28 cellular contexts compared by ENCODE assay signal in the genomic region with DNA sequence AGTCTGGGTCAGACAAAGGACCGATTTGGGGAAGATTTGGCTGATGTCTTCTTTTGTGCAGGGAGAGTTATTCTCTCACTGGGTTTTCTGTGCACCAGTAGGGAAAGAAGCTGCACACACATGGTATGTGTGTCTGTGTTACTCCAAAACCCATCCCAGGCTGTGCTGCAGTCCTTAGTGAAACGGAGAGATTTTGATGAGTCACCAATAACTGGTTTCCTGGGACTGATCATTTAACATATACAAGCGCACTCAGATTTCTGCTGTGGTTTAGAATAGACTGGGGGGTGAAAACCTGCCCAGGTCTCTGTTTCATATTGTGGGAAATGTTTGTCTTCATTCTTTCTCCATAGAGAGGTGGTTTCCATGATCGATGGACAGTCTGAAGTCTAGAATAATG.
"Had no signal": no experiment of that assay in that cellular context is flagged by ENCODE, and none has a peak within 500 bp of the region (broad histone marks: within the 10 kb centered on the region; RNA-seq: fewer than 3 reads in every experiment).

No MANE protein-coding gene starts in this region.

- H3K27ac ChIP-seq: ascending aorta, brain microvascular endothelial cell, coronary artery, esophagus muscularis mucosa, foreskin keratinocyte, gastrocnemius medialis, heart left ventricle had no signal

- H3K9me3 ChIP-seq: ascending aorta, esophagus muscularis mucosa, gastrocnemius medialis, heart left ventricle had no signal

- H3K4me3 ChIP-seq: ascending aorta, coronary artery, esophagus muscularis mucosa, gastrocnemius medialis, heart left ventricle had no signal

- H3K36me3 ChIP-seq: ascending aorta, brain microvascular endothelial cell, esophagus muscularis mucosa, gastrocnemius medialis, heart left ventricle had no signal

- H3K4me1 ChIP-seq: ascending aorta, esophagus muscularis mucosa, foreskin keratinocyte, gastrocnemius medialis, heart left ventricle had no signal

- ATAC-seq: activated CD4-positive, alpha-beta T cell treated with anti-CD3 and anti-CD28 coated beads for 36 hours; activated CD8-positive, alpha-beta memory T cell treated with anti-CD3 and anti-CD28 coated beads, Interleukin-2, amount 10 ng/mL, durations not matched to agents 7 days and 5 days; activated CD8-positive, alpha-beta T cell treated with anti-CD3 and anti-CD28 coated beads, Interleukin-2, amount 10 ng/mL, durations not matched to agents 7 days and 5 days; activated naive CD4-positive, alpha-beta T cell treated with anti-CD3 and anti-CD28 coated beads, Interleukin-2, amount 50 U/mL, for 72 hours; effector memory CD8-positive, alpha-beta T cell; foreskin keratinocyte; gastrocnemius medialis; heart left ventricle had no signal

- H3K27me3 ChIP-seq: ascending aorta, brain microvascular endothelial cell, esophagus muscularis mucosa, foreskin keratinocyte, gastrocnemius medialis, heart left ventricle had no signal

- DNase-seq: activated CD4-positive, alpha-beta memory T cell treated with anti-CD3 and anti-CD28 coated beads for 36 hours; activated CD4-positive, alpha-beta T cell treated with anti-CD3 and anti-CD28 coated beads for 36 hours; activated CD4-positive, alpha-beta T cell treated with anti-CD3 and anti-CD28 coated beads, Interleukin-2, amount 10 ng/mL, durations not matched to agents 24 days and 14 days; activated CD4-positive, CD25-positive, alpha-beta regulatory T cell; activated CD4-positive, CD25-positive, alpha-beta regulatory T cell treated with anti-CD3 and anti-CD28 coated beads, Interleukin-2, amount 50 U/mL, for 72 hours; activated CD8-positive, alpha-beta memory T cell treated with anti-CD3 and anti-CD28 coated beads, Interleukin-2, amount 10 ng/mL, durations not matched to agents 7 days and 5 days; activated CD8-positive, alpha-beta memory T cell treated with anti-CD3 and anti-CD28 coated beads, Interleukin-2, amount 50 U/mL, for 4 hours; activated CD8-positive, alpha-beta T cell treated with anti-CD3 and anti-CD28 coated beads, Interleukin-2, amount 10 ng/mL, durations not matched to agents 7 days and 5 days; activated gamma-delta T cell; activated naive CD4-positive, alpha-beta T cell; activated naive CD4-positive, alpha-beta T cell treated with anti-CD3 and anti-CD28 coated beads, Interleukin-2, amount 10 ng/mL, durations not matched to agents 7 days and 5 days; activated naive CD8-positive, alpha-beta T cell treated with anti-CD3 and anti-CD28 coated beads, Interleukin-2, amount 10 ng/mL, durations not matched to agents 7 days and 5 days; activated T-cell treated with anti-CD3 and anti-CD28 coated beads, Interleukin-2, amount 50 U/mL, for 1 hour; activated T-cell treated with anti-CD3 and anti-CD28 coated beads, Interleukin-2, amount 50 U/mL, for 48 hours; brain microvascular endothelial cell; effector CD4-positive, alpha-beta T cell; effector memory CD8-positive, alpha-beta T cell; erythroblast; foreskin keratinocyte; gastrocnemius medialis; glutamatergic neuron; heart left ventricle; T-helper 2 cell had no signal

- FAIRE-seq: bronchial epithelial cell had no signal
